Comparison of ENCODE assay signal across 8 cellular contexts in genomic region chr1:167935252-167936067, GRCh38. TPM values are rescaled to one million over a fixed set of nuclear protein-coding genes. Genes with fewer than 3 reads are reported as not detected.
A peak's percentile ranks its signal among the peaks of the same experiment; 100 is the strongest.
DNase-seq lines count a peak whose midpoint lies in the region; ATAC-seq lines count a peak whose summit lies in the region.

No MANE protein-coding gene starts in this region.

- peak overlapping the region; percentile 98 for H3K27ac Mint-ChIP-seq in activated CD4-positive, alpha-beta T cell treated with anti-CD3 and anti-CD28 coated beads, Interleukin-2, amount 10 ng/mL, durations not matched to agents 24 days and 14 days

- H3K4me1 ChIP-seq in endocrine pancreas (ENCODE audit: control insufficient read depth, insufficient read depth, low read length) (peaks cover 24% of the 10 kb centered on the region), mononuclear cell (ENCODE audit: insufficient read depth, low read length) (peaks cover 21% of the 10 kb centered on the region), stomach smooth muscle (ENCODE audit: control insufficient read depth, insufficient read depth, low read length) (peaks cover 6% of the 10 kb centered on the region)

- peak overlapping the region; percentile 97 for H3K4me3 Mint-ChIP-seq in activated CD4-positive, alpha-beta T cell treated with anti-CD3 and anti-CD28 coated beads, Interleukin-2, amount 10 ng/mL, durations not matched to agents 24 days and 14 days

- H3K9me3 ChIP-seq in endocrine pancreas (ENCODE audit: control insufficient read depth, low read length) (no peaks in the 10 kb centered on the region), mononuclear cell (ENCODE audit: low read depth, low read length) (no peaks in the 10 kb centered on the region), stomach smooth muscle (ENCODE audit: control insufficient read depth in 2 of 2, low read length in 2 of 2) (no peaks in the 10 kb centered on the region)

- H3K9ac ChIP-seq in endocrine pancreas (ENCODE audit: control insufficient read depth, insufficient read depth, low read length) (peak overlapping the region; percentile 88), stomach smooth muscle (ENCODE audit: low read length in 2 of 2) (peak overlapping the region; percentile 95 to 97)

- intact Hi-C loops in activated CD4-positive, alpha-beta T cell treated with anti-CD3 and anti-CD28 coated beads, Interleukin-2, amount 10 ng/mL, durations not matched to agents 24 days and 14 days (cut with micrococcal nuclease), result loop anchor here (1.0 to 5.0 kb wide), 12 partner anchors 52 to 1058 kb away; partner anchors contain the start of genes CD247, POU2F1, TADA1 and TIPRL

- H3K36me3 ChIP-seq in endocrine pancreas (ENCODE audit: control insufficient read depth, insufficient read depth, low read length) (no peaks in the 10 kb centered on the region), stomach smooth muscle (ENCODE audit: control insufficient read depth in 2 of 2, insufficient read depth in 2 of 2, low read length in 2 of 2) (no peaks in the 10 kb centered on the region)

- DNase-seq in AML-193 (lab: John Stamatoyannopoulos, UW) (peak; percentile 40), NCI-H226 (peak; percentile 29)
- peak; percentile 85 for DNase-seq in activated CD4-positive, alpha-beta T cell treated with anti-CD3 and anti-CD28 coated beads, Interleukin-2, amount 10 ng/mL, durations not matched to agents 24 days and 14 days

- H3K27me3 ChIP-seq in endocrine pancreas (ENCODE audit: control insufficient read depth, insufficient read depth, low read length), result no peaks in the 10 kb centered on the region
- no peaks in the 10 kb centered on the region for H3K27me3 ChIP-seq in mononuclear cell (ENCODE audit: insufficient read depth, low read length)
- H3K27me3 ChIP-seq in stomach smooth muscle (ENCODE audit: control insufficient read depth in 1 of 2, insufficient read depth in 2 of 2, low read length in 2 of 2), result no peaks in the 10 kb centered on the region

- H3K27ac ChIP-seq in stomach smooth muscle (ENCODE audit: low read length), result peak overlapping the region; percentile 97

- no peaks in the 10 kb centered on the region for H3K9me3 Mint-ChIP-seq in activated CD4-positive, alpha-beta T cell treated with anti-CD3 and anti-CD28 coated beads, Interleukin-2, amount 10 ng/mL, durations not matched to agents 24 days and 14 days

- H3K36me3 Mint-ChIP-seq in activated CD4-positive, alpha-beta T cell treated with anti-CD3 and anti-CD28 coated beads, Interleukin-2, amount 10 ng/mL, durations not matched to agents 24 days and 14 days (ENCODE audit: low read depth), result peaks cover 2% of the 10 kb centered on the region

- peak; percentile 1 for ATAC-seq in GM18858 (IDR thresholded peaks at IDR 0.05; ENCODE audit: unreplicated experiment)
- peak; percentile 12 for ATAC-seq in HG03025 (IDR thresholded peaks at IDR 0.05; ENCODE audit: low FRiP score, unreplicated experiment)

- peak overlapping the region; percentile 96 for H3K4me3 ChIP-seq in endocrine pancreas (ENCODE audit: control insufficient read depth, insufficient read depth, low read length)
- H3K4me3 ChIP-seq in mononuclear cell (ENCODE audit: low read length), result peak overlapping the region; percentile 81
- H3K4me3 ChIP-seq in stomach smooth muscle (ENCODE audit: low read length in 2 of 2), result peak overlapping the region; percentile 91 to 96

- no peaks in the 10 kb centered on the region for H3K27me3 Mint-ChIP-seq in activated CD4-positive, alpha-beta T cell treated with anti-CD3 and anti-CD28 coated beads, Interleukin-2, amount 10 ng/mL, durations not matched to agents 24 days and 14 days

- H3K4me1 Mint-ChIP-seq in activated CD4-positive, alpha-beta T cell treated with anti-CD3 and anti-CD28 coated beads, Interleukin-2, amount 10 ng/mL, durations not matched to agents 24 days and 14 days, result peaks cover 32% of the 10 kb centered on the region

RNA-seq across cellular contexts. Expression of gene DCAF6, which starts 1.0 kb away (rescaled TPM):
- total RNA-seq in activated CD4-positive, alpha-beta T cell treated with anti-CD3 and anti-CD28 coated beads, Interleukin-2, amount 10 ng/mL, durations not matched to agents 24 days and 14 days, result 20.6 and 24.1 TPM in 2 replicates
- 15.1 TPM for total RNA-seq in mononuclear cell

RNA-seq across cellular contexts. Expression of gene MPC2, which starts 1.4 kb away (rescaled TPM):
- 32.2 and 38.9 TPM in 2 replicates for total RNA-seq in activated CD4-positive, alpha-beta T cell treated with anti-CD3 and anti-CD28 coated beads, Interleukin-2, amount 10 ng/mL, durations not matched to agents 24 days and 14 days
- total RNA-seq in mononuclear cell, result 17.1 TPM

RNA-seq across cellular contexts. Expression of gene ADCY10, which starts 21.5 kb away (rescaled TPM):
- total RNA-seq in activated CD4-positive, alpha-beta T cell treated with anti-CD3 and anti-CD28 coated beads, Interleukin-2, amount 10 ng/mL, durations not matched to agents 24 days and 14 days, result 0.09 and 0.19 TPM in 2 replicates
- total RNA-seq in mononuclear cell, result not detected

Comparison
In these comparisons a context has a peak if more than half of its experiments do, and no peak if none do; other contexts are left out.
1. Peak in every context shown above with its lines: DNase-seq, ATAC-seq, H3K4me3 ChIP-seq and H3K27ac ChIP-seq.
2. DNase-seq: peak in every context shown above with its lines; median percentile 85 in activated CD4-positive, alpha-beta T cell treated with anti-CD3 and anti-CD28 coated beads, Interleukin-2, amount 10 ng/mL, durations not matched to agents 24 days and 14 days; 40 in AML-193; 29 in NCI-H226.